1 cellular context compared by ENCODE assay signal in genomic region chr16:68711421-68712139, GRCh38.
TF ChIP-seq lines count a peak whose summit lies in the region.

No MANE protein-coding gene starts in this region.

TF ChIP-seq in HepG2, 621 proteins besides CTCF, POLR2A, EP300 and RAD21 (continued from another document):
- TF ChIP-seq BRF2 (CRISPR knock-in tag; IDR thresholded peaks at IDR 0.05) (no peak), CREB3 (CRISPR knock-in tag; IDR thresholded peaks at IDR 0.05) (no peak), KLF13 (CRISPR knock-in tag; IDR thresholded peaks at IDR 0.05) (no peak), JARID2 (CRISPR knock-in tag; IDR thresholded peaks at IDR 0.05; ENCODE audit: insufficient replicate concordance) (no peak), RFXANK (CRISPR knock-in tag; IDR thresholded peaks at IDR 0.05) (no peak), ZNF333 (CRISPR knock-in tag; IDR thresholded peaks at IDR 0.05; ENCODE audit: borderline replicate concordance) (no peak), HCFC1 (IDR thresholded peaks at IDR 0.05; ENCODE audit: low read depth, low read length) (no peak), ZNF512B (CRISPR knock-in tag; IDR thresholded peaks at IDR 0.05; ENCODE audit: borderline replicate concordance) (no peak), ZFP41 (CRISPR knock-in tag; IDR thresholded peaks at IDR 0.05; ENCODE audit: borderline replicate concordance) (no peak), RXRB (CRISPR knock-in tag; IDR thresholded peaks at IDR 0.05; ENCODE audit: borderline replicate concordance) (no peak), ZBTB38 (CRISPR knock-in tag; IDR thresholded peaks at IDR 0.05) (no peak)
TF ChIP-seq in HepG2: peak in this region for 3.
